In genomic region chr3:136861890-136862610, GRCh38 we compare ENCODE assay signal across 1 cellular context.
TF ChIP-seq lines count a peak whose summit lies in the region.

Gene NCK1 (plus strand): TSS chr3:136862208. CDS start chr3:136928002, 65,794 bp downstream.

TF ChIP-seq in GM12878, 131 proteins besides CTCF, POLR2A, EP300 and RAD21 (continued from another document and continues in another):
- TF ChIP-seq MLLT1 (IDR thresholded peaks at IDR 0.05) (peak; percentile 24; the same call in 1 of the 2 replicates), POLR2AphosphoS2 (IDR thresholded peaks at IDR 0.05; ENCODE audit: low read depth, low read length) (peak; percentile 75), SREBF1 (IDR thresholded peaks at IDR 0.05; ENCODE audit: low read length) (no peak), LARP7 (IDR thresholded peaks at IDR 0.05) (peak; percentile 69), IRF4 (IDR thresholded peaks at IDR 0.05; ENCODE audit: low read depth, low read length) (no peak), KLF5 (IDR thresholded peaks at IDR 0.05; ENCODE audit: partially characterized antibody) (no peak), EZH2 (IDR thresholded peaks at IDR 0.05; ENCODE audit: borderline replicate concordance, control insufficient read depth, low read depth, low read length) (no peak), ZBTB33 (IDR thresholded peaks at IDR 0.05) (no peak), PRDM15 (CRISPR knock-in tag; IDR thresholded peaks at IDR 0.05) (no peak), BACH1 (IDR thresholded peaks at IDR 0.05; ENCODE audit: borderline replicate concordance) (no peak), RELB (IDR thresholded peaks at IDR 0.05; ENCODE audit: low read depth) (no peak), ZNF687 (IDR thresholded peaks at IDR 0.05) (peak; percentile 44; the same call in 1 of the 2 replicates), NR2C2 (IDR thresholded peaks at IDR 0.05; ENCODE audit: borderline replicate concordance, control insufficient read depth, insufficient read length, low read depth) (no peak), ASH2L (IDR thresholded peaks at IDR 0.05; ENCODE audit: borderline replicate concordance, low read depth) (peak; percentile 37; the same call in 1 of the 2 replicates), PML (IDR thresholded peaks at IDR 0.05; ENCODE audit: low read length) (peak; percentile 82), SKIL (IDR thresholded peaks at IDR 0.05; ENCODE audit: low read depth, poor library complexity, severe bottlenecking) (peak; percentile 4), PBX3 (IDR thresholded peaks at IDR 0.05; ENCODE audit: insufficient replicate concordance, low read depth, low read length) (peak; percentile 96), MEF2B (IDR thresholded peaks at IDR 0.05; ENCODE audit: partially characterized antibody, poor library complexity, severe bottlenecking) (no peak), EED (IDR thresholded peaks at IDR 0.05; ENCODE audit: low read depth) (peak; percentile 24; the same call in 1 of the 2 replicates), USF2 (IDR thresholded peaks at IDR 0.05; ENCODE audit: borderline replicate concordance, low read depth, low read length) (no peak), HDAC6 (IDR thresholded peaks at IDR 0.05; ENCODE audit: unreplicated experiment) (no peak), TCF3 (IDR thresholded peaks at IDR 0.05; ENCODE audit: borderline replicate concordance, insufficient read depth, low read depth, low read length) (0 out of 2 replicates have a peak, but pooled peaks have one; percentile 17), YBX1 (IDR thresholded peaks at IDR 0.05) (no peak), NKRF (conservative IDR thresholded peaks at IDR 0.05) (peak; percentile 74; the same call in 1 of the 2 replicates), ZBTB40 (IDR thresholded peaks at IDR 0.05; ENCODE audit: borderline replicate concordance) (peak; percentile 57; the same call in 1 of the 2 replicates), SP1 (IDR thresholded peaks at IDR 0.05; ENCODE audit: low read depth, low read length) (peak; percentile 88), SMARCA5 (IDR thresholded peaks at IDR 0.05) (peak; percentile 41; the same call in 1 of the 2 replicates), SMAD1 (IDR thresholded peaks at IDR 0.05; ENCODE audit: low read depth, partially characterized antibody) (peak; percentile 32)
